In genomic region chr3:113421082-113421481, GRCh38 we compare ENCODE assay signal across 14 cellular contexts. TPM values are rescaled to one million over a fixed set of nuclear protein-coding genes. Genes with fewer than 3 reads are reported as not detected.
DNase-seq lines count a peak whose midpoint lies in the region; ATAC-seq, FAIRE-seq and TF ChIP-seq lines count a peak whose summit lies in the region.
"Had no signal": no experiment of that assay in that cellular context is flagged by ENCODE, and none has a peak within 500 bp of the region (broad histone marks: within the 10 kb centered on the region; RNA-seq: fewer than 3 reads in every experiment).

No MANE protein-coding gene starts in this region.

- peak; percentile 49 for ATAC-seq in GM18907 (IDR thresholded peaks at IDR 0.05; ENCODE audit: unreplicated experiment)
- ATAC-seq in stimulated activated naive B cell treated with anti-CD40 and anti-IgM and Interleukin-4, amounts not matched to agents 10 μg/mL and 1 μg/mL and 100 μg/mL, for 72 hours (replicated peaks), result peak; percentile 48 to 50

- DNase-seq in GM12891 (ENCODE audit: insufficient read length, low spot score) (no peak), NCI-H526 treated with DMSO at 0.1 percent for 48 hours (lab: John Stamatoyannopoulos, UW) (peak; percentile 44), nephron progenitor cell (no peak), LoVo (ENCODE audit: low spot score) (no peak)
- DNase-seq in stimulated activated naive B cell treated with anti-CD40 and anti-IgM and Interleukin-4, amounts not matched to agents 10 μg/mL and 1 μg/mL and 100 μg/mL, for 72 hours, result no peak
- no peak for DNase-seq in stimulated activated CD4-positive, alpha-beta T cell treated with anti-CD3 and anti-CD28 coated beads, Interleukin-2, amount 100 ng/mL, for 24 hours
- DNase-seq: Caco-2; CD8-positive, alpha-beta memory T cell; DND-41; GDM1; HCEC 1CT; HFFc6 had no signal

- H3K9me3 Mint-ChIP-seq in stimulated activated naive B cell treated with anti-CD40 and anti-IgM and Interleukin-4, amounts not matched to agents 10 μg/mL and 1 μg/mL and 100 μg/mL, for 72 hours, result peaks cover 5% of the 10 kb centered on the region in 2 donors
- H3K9me3 Mint-ChIP-seq in nephron progenitor cell, result peaks cover 8% of the 10 kb centered on the region

- H3K36me3 Mint-ChIP-seq in stimulated activated naive B cell treated with anti-CD40 and anti-IgM and Interleukin-4, amounts not matched to agents 10 μg/mL and 1 μg/mL and 100 μg/mL, for 72 hours, result peaks cover 27 to 38% of the 10 kb centered on the region in 2 donors
- H3K36me3 Mint-ChIP-seq in nephron progenitor cell (ENCODE audit: low read depth), result peaks cover 56% of the 10 kb centered on the region

- TF ChIP-seq CTCF in nephron progenitor cell (IDR thresholded peaks at IDR 0.05), result no peak

- TF ChIP-seq POLR2A in GM12891 (IDR thresholded peaks at IDR 0.05; ENCODE audit: low read depth, low read length), result no peak

- H3K4me1 Mint-ChIP-seq in stimulated activated naive B cell treated with anti-CD40 and anti-IgM and Interleukin-4, amounts not matched to agents 10 μg/mL and 1 μg/mL and 100 μg/mL, for 72 hours, result peaks cover 11 to 29% of the 10 kb centered on the region in 2 donors
- H3K4me1 Mint-ChIP-seq in nephron progenitor cell, result no peaks in the 10 kb centered on the region
- H3K4me1 Mint-ChIP-seq: CD14-positive monocyte; CD8-positive, alpha-beta memory T cell had no signal

- peak overlapping the region; percentile 26 for H3K27ac Mint-ChIP-seq in stimulated activated naive B cell treated with anti-CD40 and anti-IgM and Interleukin-4, amounts not matched to agents 10 μg/mL and 1 μg/mL and 100 μg/mL, for 72 hours
- no peak overlapping the region for H3K27ac Mint-ChIP-seq in nephron progenitor cell
- H3K27ac Mint-ChIP-seq: CD14-positive monocyte; CD8-positive, alpha-beta memory T cell; HFFc6 had no signal

- no peaks in the 10 kb centered on the region for H3K27me3 Mint-ChIP-seq in stimulated activated naive B cell treated with anti-CD40 and anti-IgM and Interleukin-4, amounts not matched to agents 10 μg/mL and 1 μg/mL and 100 μg/mL, for 72 hours
- H3K27me3 Mint-ChIP-seq in nephron progenitor cell (ENCODE audit: low read depth, poor library complexity), result no peaks in the 10 kb centered on the region
- H3K27me3 Mint-ChIP-seq: CD8-positive, alpha-beta memory T cell had no signal

- FAIRE-seq in GM12891 (lab: Jason Lieb, UNC), result peak; percentile 77

- peak overlapping the region in 1 of 2 donors; percentile 12 for H3K4me3 Mint-ChIP-seq in stimulated activated naive B cell treated with anti-CD40 and anti-IgM and Interleukin-4, amounts not matched to agents 10 μg/mL and 1 μg/mL and 100 μg/mL, for 72 hours
- H3K4me3 Mint-ChIP-seq in nephron progenitor cell, result no peak overlapping the region
- H3K4me3 Mint-ChIP-seq: CD14-positive monocyte; CD8-positive, alpha-beta memory T cell; HFFc6 had no signal

TF ChIP-seq in GM12891, 5 proteins besides CTCF, POLR2A, EP300 and RAD21:
- TF ChIP-seq SPI1 (IDR thresholded peaks at IDR 0.05; ENCODE audit: low read depth, low read length) (no peak), PAX5 (IDR thresholded peaks at IDR 0.05; ENCODE audit: insufficient read depth, low read length, severe bottlenecking) (no peak), POLR2AphosphoS5 (IDR thresholded peaks at IDR 0.05; ENCODE audit: low read depth, low read length) (no peak), POU2F2 (IDR thresholded peaks at IDR 0.05; ENCODE audit: low read depth, low read length) (no peak), TAF1 (IDR thresholded peaks at IDR 0.05; ENCODE audit: low read depth, low read length) (no peak)
TF ChIP-seq in GM12891: peak in this region for 0.

RNA-seq across cellular contexts. Expression of gene CFAP44, which starts 20.2 kb away (rescaled TPM):
- polyA plus RNA-seq in GM12891 (2012; ENCODE audit: low read depth, missing spikeins), result 3.9 TPM
